Comparison of ENCODE assay signal across 23 cellular contexts in genomic region chr5:158014367-158014766, GRCh38.
"Had no signal": no experiment of that assay in that cellular context is flagged by ENCODE, and none has a peak within 500 bp of the region (broad histone marks: within the 10 kb centered on the region; RNA-seq: fewer than 3 reads in every experiment).

No MANE protein-coding gene starts in this region.

- H3K4me3 ChIP-seq: ascending aorta, body of pancreas, SK-N-MC had no signal

- H3K9ac ChIP-seq: KMS-11 had no signal

- H3K27ac Mint-ChIP-seq: activated CD4-positive, alpha-beta memory T cell treated with anti-CD3 and anti-CD28 coated beads, Interleukin-2, amount 10 ng/mL, durations not matched to agents 7 days and 5 days; activated CD4-positive, alpha-beta T cell treated with anti-CD3 and anti-CD28 coated beads for 36 hours; activated T-cell treated with anti-CD3 and anti-CD28 coated beads, Interleukin-2, amount 50 U/mL, for 72 hours; activated T-helper 2 cell treated with anti-CD3 and anti-CD28 coated beads, Interferon-gamma antibody, Interleukin-2, Interleukin-4, amounts not matched to agents 10 μg/mL and 5 μg/mL and 100 μg/mL, durations not matched to agents 14 hours and 24 hours and 36 hours; T-cell had no signal

- DNase-seq: activated CD4-positive, alpha-beta memory T cell treated with anti-CD3 and anti-CD28 coated beads, Interleukin-2, amount 10 ng/mL, durations not matched to agents 7 days and 5 days; activated CD4-positive, alpha-beta T cell treated with anti-CD3 and anti-CD28 coated beads, Interleukin-2, amount 50 U/mL, for 1 hour; activated CD8-positive, alpha-beta memory T cell treated with anti-CD3 and anti-CD28 coated beads, Interleukin-2, amount 50 U/mL, for 4 hours; activated naive CD4-positive, alpha-beta T cell treated with anti-CD3 and anti-CD28 coated beads, Interleukin-2, amount 50 U/mL, for 16 hours; activated T-cell treated with anti-CD3 and anti-CD28 coated beads, Interleukin-2, amount 50 U/mL, for 72 hours; amniotic stem cell; central memory CD4-positive, alpha-beta T cell; MV-4-11; NCI-H1105; NCI-H1436; NCI-H1694 treated with DMSO at 0.1 percent for 48 hours; NCI-H2029 treated with DMSO at 0.1 percent for 48 hours; NCI-H345; NCI-H510A; T-cell had no signal

- H3K27me3 ChIP-seq: ascending aorta, body of pancreas had no signal

- H3K9me3 ChIP-seq: ascending aorta, body of pancreas had no signal

- ATAC-seq: activated CD4-positive, alpha-beta T cell treated with anti-CD3 and anti-CD28 coated beads for 36 hours; activated T-cell treated with anti-CD3 and anti-CD28 coated beads, Interleukin-2, amount 50 U/mL, for 72 hours; T-cell had no signal

- H3K4me2 ChIP-seq: KMS-11 had no signal

- H3K4me1 ChIP-seq: ascending aorta, body of pancreas had no signal

- H3K36me3 ChIP-seq: ascending aorta had no signal

- H3K4me3 Mint-ChIP-seq: activated CD4-positive, alpha-beta memory T cell treated with anti-CD3 and anti-CD28 coated beads, Interleukin-2, amount 10 ng/mL, durations not matched to agents 7 days and 5 days; activated CD4-positive, alpha-beta T cell treated with anti-CD3 and anti-CD28 coated beads for 36 hours; activated T-cell treated with anti-CD3 and anti-CD28 coated beads, Interleukin-2, amount 50 U/mL, for 72 hours; T-cell had no signal

- H3K36me3 Mint-ChIP-seq: T-cell had no signal

- H3K4me1 Mint-ChIP-seq: activated CD4-positive, alpha-beta memory T cell treated with anti-CD3 and anti-CD28 coated beads, Interleukin-2, amount 10 ng/mL, durations not matched to agents 7 days and 5 days; activated CD4-positive, alpha-beta T cell treated with anti-CD3 and anti-CD28 coated beads for 36 hours; T-cell had no signal

- H3K9me3 Mint-ChIP-seq: activated CD4-positive, alpha-beta memory T cell treated with anti-CD3 and anti-CD28 coated beads, Interleukin-2, amount 10 ng/mL, durations not matched to agents 7 days and 5 days; activated T-cell treated with anti-CD3 and anti-CD28 coated beads, Interleukin-2, amount 50 U/mL, for 72 hours; activated T-helper 2 cell treated with anti-CD3 and anti-CD28 coated beads, Interferon-gamma antibody, Interleukin-2, Interleukin-4, amounts not matched to agents 10 μg/mL and 5 μg/mL and 100 μg/mL, durations not matched to agents 14 hours and 24 hours and 36 hours; T-cell had no signal

- H3K27ac ChIP-seq: ascending aorta, body of pancreas, KMS-11, SK-N-MC, VCaP had no signal

- FAIRE-seq: RCC 7860 had no signal
